ENCODE assay signal across 17 cellular contexts in genomic region chr11:28924007-28924406, GRCh38.
DNase-seq lines count a peak whose midpoint lies in the region; ATAC-seq, FAIRE-seq and TF ChIP-seq lines count a peak whose summit lies in the region.
"Had no signal": no experiment of that assay in that cellular context is flagged by ENCODE, and none has a peak within 500 bp of the region (broad histone marks: within the 10 kb centered on the region; RNA-seq: fewer than 3 reads in every experiment).

No MANE protein-coding gene starts in this region.

- H3K4me3 Mint-ChIP-seq in activated CD4-positive, alpha-beta T cell treated with anti-CD3 and anti-CD28 coated beads, Interleukin-2, amount 10 ng/mL, durations not matched to agents 24 days and 14 days: no peak overlapping the region
- H3K4me3 Mint-ChIP-seq: B cell; CD4-positive, alpha-beta T cell; GM23338 had no signal

- no peak for TF ChIP-seq POLR2A in H54 (IDR thresholded peaks at IDR 0.05; ENCODE audit: low read depth, low read length)
- TF ChIP-seq POLR2A in K562 (conservative IDR thresholded peaks at IDR 0.05): no peak

- no peaks in the 10 kb centered on the region for H3K4me1 ChIP-seq in K562 (replicated peaks in 1 of 2; ENCODE audit: control insufficient read depth in 2 of 2, insufficient read depth in 2 of 2, low read length in 2 of 2)
- H3K4me1 ChIP-seq: HAP-1 had no signal

- TF ChIP-seq CTCF in AG10803 (conservative IDR thresholded peaks at IDR 0.05; ENCODE audit: low read length): no peak
- TF ChIP-seq CTCF in K562 (IDR thresholded peaks at IDR 0.05 in 2 of 3, conservative IDR thresholded peaks at IDR 0.05 in 1 of 3; ENCODE audit: insufficient read depth in 2 of 3, low read depth in 1 of 3, low read length in 3 of 3): no peak
- no peak for TF ChIP-seq CTCF in fibroblast of the aortic adventitia (IDR thresholded peaks at IDR 0.05; ENCODE audit: insufficient read depth, low read length)

- no peaks in the 10 kb centered on the region for H3K36me3 ChIP-seq in K562 (ENCODE audit: control insufficient read depth, insufficient read depth, low read length)
- H3K36me3 ChIP-seq: HAP-1 had no signal

- FAIRE-seq in H54 (lab: Jason Lieb, UNC) (peak; percentile 27), K562 (lab: Jason Lieb, UNC) (no peak)
- FAIRE-seq: GM18507 had no signal

- H3K4me3 ChIP-seq in AG10803 (ENCODE audit: low read length) (no peak overlapping the region), K562 (no peak overlapping the region), fibroblast of the aortic adventitia (ENCODE audit: low read depth, low read length) (no peak overlapping the region)
- H3K4me3 ChIP-seq: GM23338, HAP-1 had no signal

- H3K27ac ChIP-seq in K562 (ENCODE audit: extremely low read depth, low read depth, low read length): no peak overlapping the region

- CTCF ChIA-PET in K562 (lab: Yijun Ruan, JAX; ENCODE audit: low intra/inter-chr PET ratio): no interaction called here

- no peak overlapping the region for H3K27ac Mint-ChIP-seq in activated CD4-positive, alpha-beta T cell treated with anti-CD3 and anti-CD28 coated beads, Interleukin-2, amount 10 ng/mL, durations not matched to agents 24 days and 14 days
- H3K27ac Mint-ChIP-seq: B cell; CD4-positive, alpha-beta T cell; GM23338 had no signal

- H3K9ac ChIP-seq in K562 (ENCODE audit: insufficient read depth in 1 of 2, low read depth in 2 of 2, low read length in 2 of 2): no peak overlapping the region

- H3K36me3 Mint-ChIP-seq in activated CD4-positive, alpha-beta T cell treated with anti-CD3 and anti-CD28 coated beads, Interleukin-2, amount 10 ng/mL, durations not matched to agents 24 days and 14 days (ENCODE audit: low read depth): no peaks in the 10 kb centered on the region

- H3K79me2 ChIP-seq in K562 (ENCODE audit: control insufficient read depth, insufficient read depth, low read length): no peaks in the 10 kb centered on the region

- TF ChIP-seq EP300 in K562 (IDR thresholded peaks at IDR 0.05; ENCODE audit: low read length): no peak

- no peaks in the 10 kb centered on the region for H3K4me1 Mint-ChIP-seq in activated CD4-positive, alpha-beta T cell treated with anti-CD3 and anti-CD28 coated beads, Interleukin-2, amount 10 ng/mL, durations not matched to agents 24 days and 14 days
- H3K4me1 Mint-ChIP-seq: B cell had no signal

- no peaks in the 10 kb centered on the region for H3K9me1 ChIP-seq in K562 (ENCODE audit: control insufficient read depth, insufficient read depth, low read length)

- H4K20me1 ChIP-seq in K562 (replicated peaks; ENCODE audit: control insufficient read depth, insufficient read depth, low read length): no peaks in the 10 kb centered on the region

- ATAC-seq in K562 (no peak), HG02678 (IDR thresholded peaks at IDR 0.05; ENCODE audit: unreplicated experiment) (no peak)
- ATAC-seq: GM23338 had no signal

- no peak overlapping the region for H2AFZ ChIP-seq in K562 (ENCODE audit: low read depth, low read length)
- H2AFZ ChIP-seq: GM23338 had no signal

- peaks cover 4% of the 10 kb centered on the region for H3K9me3 Mint-ChIP-seq in activated CD4-positive, alpha-beta T cell treated with anti-CD3 and anti-CD28 coated beads, Interleukin-2, amount 10 ng/mL, durations not matched to agents 24 days and 14 days
- H3K9me3 Mint-ChIP-seq: GM23338 had no signal

- peak; percentile 25 for DNase-seq in AG10803 (ENCODE audit: low read depth)
- no peak for DNase-seq in H54 (ENCODE audit: insufficient read length, low spot score)
- DNase-seq in K562 (ENCODE audit: extremely low read depth in 1 of 4, low spot score in 3 of 4): no peak
- DNase-seq in fibroblast of the aortic adventitia (ENCODE audit: low read depth): peak; percentile 5
- no peak for DNase-seq in stimulated activated CD4-positive, alpha-beta T cell treated with anti-CD3 and anti-CD28 coated beads, Interleukin-4, amount 100 ng/mL, for 1 hour
- no peak for DNase-seq in NCI-H82 (lab: John Stamatoyannopoulos, UW)
- no peak for DNase-seq in activated CD4-positive, alpha-beta T cell treated with anti-CD3 and anti-CD28 coated beads, Interleukin-2, amount 10 ng/mL, durations not matched to agents 24 days and 14 days
- DNase-seq: ACHN; C1 segment of cervical spinal cord; Calu3; CD4-positive, alpha-beta T cell; DMS 273 treated with DMSO at 0.1 percent for 48 hours had no signal

- no peaks in the 10 kb centered on the region for H3K27me3 ChIP-seq in K562 (ENCODE audit: control insufficient read depth in 2 of 2, insufficient read depth in 2 of 2, low read length in 2 of 2)

- H3K4me2 ChIP-seq in K562 (ENCODE audit: insufficient read depth, low read length): no peak overlapping the region
- H3K4me2 ChIP-seq: GM23338 had no signal

- 0% methylated on average over 2 of the region's 2 CpGs for WGBS in K562 (ENCODE audit: insufficient coverage, low coverage, missing lambda C conversion rate)

- H3K27me3 Mint-ChIP-seq in activated CD4-positive, alpha-beta T cell treated with anti-CD3 and anti-CD28 coated beads, Interleukin-2, amount 10 ng/mL, durations not matched to agents 24 days and 14 days: no peaks in the 10 kb centered on the region
- H3K27me3 Mint-ChIP-seq: B cell; CD4-positive, alpha-beta T cell had no signal

- POLR2A ChIA-PET in K562 (lab: Yijun Ruan, JAX): no interaction called here

- intact Hi-C loops in K562 (cut with micrococcal nuclease): no loop called here
- intact Hi-C loops in activated CD4-positive, alpha-beta T cell treated with anti-CD3 and anti-CD28 coated beads, Interleukin-2, amount 10 ng/mL, durations not matched to agents 24 days and 14 days (cut with micrococcal nuclease): no loop called here

- in situ Hi-C loops in K562 (cut with MboI): no loop called here

- no peak for TF ChIP-seq RAD21 in K562 (CRISPR knock-in tag; conservative IDR thresholded peaks at IDR 0.05 in 1 of 2, IDR thresholded peaks at IDR 0.05 in 1 of 2)

- no peaks in the 10 kb centered on the region; the same call in 1 of the 2 replicates for H3K9me3 ChIP-seq in K562 (replicated peaks; ENCODE audit: control insufficient read depth, insufficient read depth, low read depth, low read length)
- H3K9me3 ChIP-seq: HAP-1 had no signal

- no TSS peak for BruUV-seq in K562 (replicated peaks; lab: Mats Ljungman, UMichigan)

TF ChIP-seq in K562, 482 proteins besides CTCF, POLR2A, EP300 and RAD21:
- TF ChIP-seq CEBPG (CRISPR knock-in tag; IDR thresholded peaks at IDR 0.05) (no peak), CEBPG (tag; conservative IDR thresholded peaks at IDR 0.05 in 1 of 2, IDR thresholded peaks at IDR 0.05 in 1 of 2) (peak in 1 of 2 experiments; percentile 49; a peak in 1 of 4 replicates), CEBPB (tag; IDR thresholded peaks at IDR 0.05) (peak; percentile 22; the same call in 1 of the 2 replicates), ZNF584 (CRISPR knock-in tag; IDR thresholded peaks at IDR 0.05; ENCODE audit: low read depth) (no peak), GTF2A2 (tag; IDR thresholded peaks at IDR 0.05) (no peak)

Comparison
In these comparisons a context has a peak if more than half of its experiments do, and no peak if none do; other contexts are left out.
1. DNase-seq: peak in AG10803 (single experiment) and fibroblast of the aortic adventitia (single experiment); none in H54 (single experiment), K562 (0 of 4), stimulated activated CD4-positive, alpha-beta T cell treated with anti-CD3 and anti-CD28 coated beads, Interleukin-4, amount 100 ng/mL, for 1 hour (single experiment), NCI-H82 (single experiment) and activated CD4-positive, alpha-beta T cell treated with anti-CD3 and anti-CD28 coated beads, Interleukin-2, amount 10 ng/mL, durations not matched to agents 24 days and 14 days (single experiment).